In genomic region chr11:80031014-80031565, GRCh38 we compare ENCODE assay signal across 27 cellular contexts.
A peak's percentile ranks its signal among the peaks of the same experiment; 100 is the strongest.
DNase-seq lines count a peak whose midpoint lies in the region; ATAC-seq and TF ChIP-seq lines count a peak whose summit lies in the region.
"Had no signal": no experiment of that assay in that cellular context is flagged by ENCODE, and none has a peak within 500 bp of the region (broad histone marks: within the 10 kb centered on the region; RNA-seq: fewer than 3 reads in every experiment).

No MANE protein-coding gene starts in this region.

- TF ChIP-seq CTCF in colonic mucosa (IDR thresholded peaks at IDR 0.05), result no peak

- peak overlapping the region; percentile 8 for H3K27ac ChIP-seq in colonic mucosa
- H3K27ac ChIP-seq: A549, upper lobe of right lung had no signal

- H3K9ac ChIP-seq in colonic mucosa (ENCODE audit: low read depth in 2 of 2, low read length in 2 of 2), result no peak overlapping the region

- no peaks in the 10 kb centered on the region for H3K27me3 ChIP-seq in colonic mucosa
- H3K27me3 ChIP-seq: upper lobe of right lung had no signal

- H3K9me3 ChIP-seq in colonic mucosa, result no peaks in the 10 kb centered on the region
- H3K9me3 ChIP-seq: A549, upper lobe of right lung had no signal

- H3K36me3 ChIP-seq in colonic mucosa, result no peaks in the 10 kb centered on the region
- H3K36me3 ChIP-seq: upper lobe of right lung had no signal

- ATAC-seq in left colon, result peak; percentile 86
- ATAC-seq in HG03571 (IDR thresholded peaks at IDR 0.05; ENCODE audit: unreplicated experiment), result no peak
- ATAC-seq in GM18867 (IDR thresholded peaks at IDR 0.05; ENCODE audit: unreplicated experiment), result no peak
- no peak for ATAC-seq in HG03135 (IDR thresholded peaks at IDR 0.05; ENCODE audit: unreplicated experiment)
- ATAC-seq: A549, left lobe of liver, upper lobe of right lung, WTC11 had no signal

- DNase-seq in Caki2 (ENCODE audit: low read depth) (peak; percentile 18), colonic mucosa (no peak), left colon (no peak), renal cortical epithelial cell (ENCODE audit: low read depth) (peak; percentile 90), T1000 (lab: John Stamatoyannopoulos, UW) (no peak)
- DNase-seq: activated CD4-positive, alpha-beta T cell treated with anti-CD3 and anti-CD28 coated beads, Interleukin-2, amount 10 ng/mL, durations not matched to agents 24 days and 14 days; activated CD8-positive, alpha-beta memory T cell treated with anti-CD3 and anti-CD28 coated beads for 24 hours; activated T-cell treated with anti-CD3 and anti-CD28 coated beads for 4 hours; amniotic stem cell; CD4-positive, alpha-beta memory T cell; dermis blood vessel endothelial cell; DMS 273 treated with DMSO at 0.1 percent for 48 hours; HCEC 1CT; KG1; NCI-H1417 treated with DMSO at 0.1 percent for 48 hours; NCI-H2081 treated with DMSO at 0.1 percent for 48 hours; NCI-H345; NCI-H748 treated with DMSO at 0.1 percent for 48 hours; stimulated activated CD4-positive, alpha-beta T cell treated with anti-CD3 and anti-CD28 coated beads, Interleukin-15, amount 100 ng/mL, for 24 hours; stimulated activated CD4-positive, alpha-beta T cell treated with anti-CD3 and anti-CD28 coated beads, Interleukin-4, amount 100 ng/mL, for 4 hours; upper lobe of right lung had no signal

- H3K4me1 ChIP-seq in colonic mucosa, result no peaks in the 10 kb centered on the region
- H3K4me1 ChIP-seq: A549, upper lobe of right lung had no signal

- intact Hi-C loops in colonic mucosa (cut with DNase I), result no loop called here
- intact Hi-C loops in left colon (cut with DNase I, micrococcal nuclease), result no loop called here

- H3K4me3 ChIP-seq in colonic mucosa, result no peak overlapping the region
- H3K4me3 ChIP-seq: A549, upper lobe of right lung had no signal

- in situ Hi-C loops in Caki2 (cut with HindIII; ENCODE audit: low pct_unique_long_range_greater_than_20kb, low sequenced_read_pairs), result no loop called here

Comparison
In these comparisons a context has a peak if more than half of its experiments do, and no peak if none do; other contexts are left out.
1. DNase-seq: peak in Caki2 (single experiment) and renal cortical epithelial cell (single experiment); none in colonic mucosa (single experiment), left colon (0 of 2) and T1000 (single experiment).